13 cellular contexts compared by ENCODE assay signal in the genomic region with DNA sequence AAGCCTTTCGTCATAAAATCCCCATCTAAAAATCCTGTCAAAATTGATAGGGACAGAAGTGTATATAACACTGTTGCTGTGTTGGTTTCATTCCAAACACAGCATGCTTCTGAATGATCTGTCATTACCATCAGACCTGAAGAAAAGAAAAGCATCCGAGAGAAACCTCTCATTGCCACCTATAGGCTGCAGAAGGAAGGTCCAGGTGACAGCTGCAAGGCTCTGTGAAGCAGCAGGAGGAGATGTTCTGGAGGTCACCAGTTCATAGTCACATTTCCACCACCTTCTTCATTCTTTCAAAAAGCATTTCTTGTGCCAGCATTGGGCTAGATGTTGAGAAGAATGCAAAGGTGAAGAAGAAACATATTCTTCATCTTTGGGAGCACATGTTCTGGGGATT.
DNase-seq lines count a peak whose midpoint lies in the region; ATAC-seq, FAIRE-seq and TF ChIP-seq lines count a peak whose summit lies in the region.
"Had no signal": no experiment of that assay in that cellular context is flagged by ENCODE, and none has a peak within 500 bp of the region (broad histone marks: within the 10 kb centered on the region; RNA-seq: fewer than 3 reads in every experiment).

No MANE protein-coding gene starts in this region.

- H3K79me2 ChIP-seq in keratinocyte (ENCODE audit: control insufficient read depth, insufficient read depth, low read length): no peaks in the 10 kb centered on the region

- no peak overlapping the region for H3K27ac Mint-ChIP-seq in Calu3 (ENCODE audit: unreplicated experiment)
- peak overlapping the region in 1 of 8 donors; percentile 70 for H3K27ac Mint-ChIP-seq in CD8-positive, alpha-beta memory T cell
- H3K27ac Mint-ChIP-seq: activated CD4-positive, alpha-beta memory T cell treated with anti-CD3 and anti-CD28 coated beads for 36 hours had no signal

- no peak for TF ChIP-seq CTCF in Calu3 (IDR thresholded peaks at IDR 0.05; ENCODE audit: unreplicated experiment)
- peak; percentile 27; the same call in 1 of the 2 replicates for TF ChIP-seq CTCF in HEK293 (tag by site-specific recombination; IDR thresholded peaks at IDR 0.05)
- TF ChIP-seq CTCF in Panc1 (IDR thresholded peaks at IDR 0.05): peak; percentile 44
- peak in 2 of 3 experiments; percentile 39 to 50 for TF ChIP-seq CTCF in keratinocyte (optimal IDR thresholded peaks at IDR 0.05 in 1 of 3, IDR thresholded peaks at IDR 0.05 in 1 of 3, conservative IDR thresholded peaks at IDR 0.05 in 1 of 3; ENCODE audit: extremely low read depth in 1 of 3, insufficient read depth in 2 of 3, low read length in 3 of 3)

- in situ Hi-C loops in Panc1 (cut with HindIII; ENCODE audit: low pct_unique_long_range_greater_than_20kb, low sequenced_read_pairs): no loop called here

- H3K4me1 Mint-ChIP-seq in Calu3 (ENCODE audit: low read depth, unreplicated experiment): no peaks in the 10 kb centered on the region
- peaks cover 0 to 4% (median 2%) of the 10 kb centered on the region in 3 donors for H3K4me1 Mint-ChIP-seq in CD8-positive, alpha-beta memory T cell

- dilution Hi-C loops in keratinocyte (cut with MboI; ENCODE audit: extremely low pct_ligation_motif_present, low sequenced_read_pairs): no loop called here

- no peaks in the 10 kb centered on the region for H4K20me1 ChIP-seq in keratinocyte (ENCODE audit: control insufficient read depth, extremely low read depth, insufficient read depth, low read length)

- POLR2A ChIA-PET in HEK293 (lab: Yijun Ruan, JAX) (no interaction called here), Panc1 (lab: Charles Lee) (no interaction called here)
- POLR2A ChIA-PET in CD8-positive, alpha-beta memory T cell (lab: Charles Lee): no interaction called here

- peaks cover 22% of the 10 kb centered on the region for H3K4me1 ChIP-seq in HEK293 (ENCODE audit: control insufficient read depth, insufficient read depth, low read length)
- no peaks in the 10 kb centered on the region for H3K4me1 ChIP-seq in Panc1 (ENCODE audit: control insufficient read depth, insufficient read depth, low read length)
- H3K4me1 ChIP-seq in keratinocyte (ENCODE audit: control insufficient read depth, extremely low read depth, insufficient read depth, low read length): no peaks in the 10 kb centered on the region
- H3K4me1 ChIP-seq in CD8-positive, alpha-beta memory T cell (ENCODE audit: insufficient read depth, low read length): no peaks in the 10 kb centered on the region

- no peak overlapping the region for H3K4me3 Mint-ChIP-seq in Calu3 (ENCODE audit: low read depth, unreplicated experiment)
- H3K4me3 Mint-ChIP-seq in CD8-positive, alpha-beta memory T cell: no peak overlapping the region
- H3K4me3 Mint-ChIP-seq: activated CD4-positive, alpha-beta memory T cell treated with anti-CD3 and anti-CD28 coated beads for 36 hours had no signal

- CTCF ChIA-PET in Calu3 (lab: Charles Lee): no interaction called here
- CTCF ChIA-PET in HEK293 (lab: Yijun Ruan, JAX): no interaction called here
- CTCF ChIA-PET in Panc1 (lab: Charles Lee): no interaction called here
- CTCF ChIA-PET in CD8-positive, alpha-beta memory T cell (lab: Charles Lee): no interaction called here

- no TSS peak for BruUV-seq in Calu3 (replicated peaks; lab: Mats Ljungman, UMichigan)
- no TSS peak for BruUV-seq in Panc1 (replicated peaks; lab: Mats Ljungman, UMichigan)

- no peak overlapping the region for H3K9ac ChIP-seq in keratinocyte (ENCODE audit: control insufficient read depth, extremely low read depth, insufficient read depth, low read length)

- DNase-seq in Calu3 (peak; percentile 14), Panc1 (ENCODE audit: low read depth, low spot score) (no peak), keratinocyte (ENCODE audit: low read depth, low spot score) (no peak), midbrain (lab: John Stamatoyannopoulos, UW) (no peak), nucleus accumbens (lab: John Stamatoyannopoulos, UW) (no peak)
- DNase-seq in activated effector memory CD4-positive, alpha-beta T cell treated with anti-CD3 and anti-CD28 coated beads, Interleukin-2, amount 50 U/mL, for 16 hours: no peak
- DNase-seq in CD8-positive, alpha-beta memory T cell: no peak
- DNase-seq: NCI-H1694 treated with DMSO at 0.1 percent for 48 hours had no signal

- H3K9me3 ChIP-seq in HEK293 (ENCODE audit: control insufficient read depth, insufficient read depth, low read depth, low read length): no peaks in the 10 kb centered on the region
- no peaks in the 10 kb centered on the region for H3K9me3 ChIP-seq in Panc1 (ENCODE audit: control insufficient read depth, insufficient read depth, low read depth, low read length)
- H3K9me3 ChIP-seq in keratinocyte (ENCODE audit: control insufficient read depth, low read depth, low read length): no peaks in the 10 kb centered on the region
- H3K9me3 ChIP-seq in CD8-positive, alpha-beta memory T cell (ENCODE audit: low read length): no peaks in the 10 kb centered on the region
- H3K9me3 ChIP-seq: thoracic aorta had no signal

- H3K27ac ChIP-seq in HEK293 (ENCODE audit: extremely low read depth, low read depth, low read length) (peak overlapping the region; percentile 77; the same call in 1 of the 2 replicates), Panc1 (ENCODE audit: low read length) (no peak overlapping the region), keratinocyte (ENCODE audit: control insufficient read depth, insufficient read depth, low read length) (no peak overlapping the region)
- no peak overlapping the region for H3K27ac ChIP-seq in CD8-positive, alpha-beta memory T cell (ENCODE audit: low read depth, low read length)
- H3K27ac ChIP-seq: SK-N-MC, thoracic aorta had no signal

- H3K9me3 Mint-ChIP-seq in Calu3 (ENCODE audit: low read depth, unreplicated experiment): no peaks in the 10 kb centered on the region
- no peaks in the 10 kb centered on the region for H3K9me3 Mint-ChIP-seq in CD8-positive, alpha-beta memory T cell
- H3K9me3 Mint-ChIP-seq: activated CD4-positive, alpha-beta memory T cell treated with anti-CD3 and anti-CD28 coated beads for 36 hours had no signal

- no peak for ATAC-seq in Panc1

- no peak for FAIRE-seq in keratinocyte (lab: Jason Lieb, UNC)
- FAIRE-seq: endothelial cell of umbilical vein had no signal

- H3K36me3 Mint-ChIP-seq in Calu3 (ENCODE audit: insufficient read depth, unreplicated experiment): no peaks in the 10 kb centered on the region
- peaks cover 0 to 2% (median 0%) of the 10 kb centered on the region in 3 donors for H3K36me3 Mint-ChIP-seq in CD8-positive, alpha-beta memory T cell
- H3K36me3 Mint-ChIP-seq: activated CD4-positive, alpha-beta memory T cell treated with anti-CD3 and anti-CD28 coated beads for 36 hours had no signal

- H3K36me3 ChIP-seq in HEK293 (ENCODE audit: control insufficient read depth in 2 of 2, insufficient read depth in 1 of 2, low read length in 2 of 2) (no peaks in the 10 kb centered on the region), Panc1 (ENCODE audit: control insufficient read depth, insufficient read depth, low read length) (no peaks in the 10 kb centered on the region), keratinocyte (ENCODE audit: control insufficient read depth in 2 of 2, extremely low read depth in 1 of 2, insufficient read depth in 2 of 2, low read length in 2 of 2) (no peaks in the 10 kb centered on the region)
- H3K36me3 ChIP-seq in CD8-positive, alpha-beta memory T cell (ENCODE audit: insufficient read depth, low read length): no peaks in the 10 kb centered on the region
- H3K36me3 ChIP-seq: thoracic aorta had no signal

- H3K4me3 ChIP-seq in HEK293 (ENCODE audit: low read depth, low read length) (no peak overlapping the region), Panc1 (ENCODE audit: low read depth in 2 of 2, low read length in 2 of 2) (no peak overlapping the region), keratinocyte (ENCODE audit: control insufficient read depth in 2 of 3, extremely low read depth in 1 of 3, insufficient read depth in 2 of 3, low read depth in 1 of 3, low read length in 3 of 3) (no peak overlapping the region)
- H3K4me3 ChIP-seq in CD8-positive, alpha-beta memory T cell (ENCODE audit: low read length): no peak overlapping the region
- H3K4me3 ChIP-seq: SK-N-MC, thoracic aorta had no signal

- H3K27me3 ChIP-seq in Panc1 (ENCODE audit: control insufficient read depth, insufficient read depth, low read length): no peaks in the 10 kb centered on the region
- no peaks in the 10 kb centered on the region for H3K27me3 ChIP-seq in keratinocyte (ENCODE audit: control insufficient read depth, extremely low read depth, insufficient read depth, low read length)
- no peaks in the 10 kb centered on the region for H3K27me3 ChIP-seq in CD8-positive, alpha-beta memory T cell (ENCODE audit: insufficient read depth, low read length, poor library complexity, severe bottlenecking)

- no peaks in the 10 kb centered on the region for H3K9me1 ChIP-seq in keratinocyte (ENCODE audit: control insufficient read depth, extremely low read depth, insufficient read depth, low read length)

- H2AFZ ChIP-seq in keratinocyte (ENCODE audit: control insufficient read depth, low read length): no peak overlapping the region

- intact Hi-C loops in Calu3 (cut with micrococcal nuclease; ENCODE audit: unreplicated experiment) (no loop called here), Panc1 (cut with micrococcal nuclease; ENCODE audit: unreplicated experiment) (no loop called here)

- H3K4me2 ChIP-seq in keratinocyte (ENCODE audit: control insufficient read depth, extremely low read depth, insufficient read depth, low read depth, low read length): no peak overlapping the region

- no peaks in the 10 kb centered on the region for H3K27me3 Mint-ChIP-seq in Calu3 (ENCODE audit: unreplicated experiment)
- peaks cover 0 to 3% of the 10 kb centered on the region in 2 donors for H3K27me3 Mint-ChIP-seq in CD8-positive, alpha-beta memory T cell
- H3K27me3 Mint-ChIP-seq: activated CD4-positive, alpha-beta memory T cell treated with anti-CD3 and anti-CD28 coated beads for 36 hours had no signal

TF ChIP-seq in HEK293, 187 proteins besides CTCF, POLR2A, EP300 and RAD21 (continues in another document):
- TF ChIP-seq ZFP69B (tag by site-specific recombination; IDR thresholded peaks at IDR 0.05) (no peak), HOXC10 (CRISPR knock-in tag; IDR thresholded peaks at IDR 0.05) (no peak), ZNF530 (tag by site-specific recombination; IDR thresholded peaks at IDR 0.05; ENCODE audit: low read depth) (no peak), ZNF596 (tag by site-specific recombination; IDR thresholded peaks at IDR 0.05) (no peak), IKZF3 (tag by site-specific recombination; IDR thresholded peaks at IDR 0.05) (no peak), ZNF335 (tag by site-specific recombination; conservative IDR thresholded peaks at IDR 0.05) (no peak)
- TF ChIP-seq, protein P1, sequence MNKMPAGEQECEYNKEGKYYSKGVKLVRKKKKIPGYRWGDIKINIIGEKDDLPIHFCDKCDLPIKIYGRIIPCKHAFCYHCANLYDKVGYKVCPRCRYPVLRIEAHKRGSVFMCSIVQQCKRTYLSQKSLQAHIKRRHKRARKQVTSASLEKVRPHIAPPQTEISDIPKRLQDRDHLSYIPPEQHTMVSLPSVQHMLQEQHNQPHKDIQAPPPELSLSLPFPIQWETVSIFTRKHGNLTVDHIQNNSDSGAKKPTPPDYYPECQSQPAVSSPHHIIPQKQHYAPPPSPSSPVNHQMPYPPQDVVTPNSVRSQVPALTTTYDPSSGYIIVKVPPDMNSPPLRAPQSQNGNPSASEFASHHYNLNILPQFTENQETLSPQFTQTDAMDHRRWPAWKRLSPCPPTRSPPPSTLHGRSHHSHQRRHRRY (tag by site-specific recombination; IDR thresholded peaks at IDR 0.05): no peak
